10 cellular contexts compared by ENCODE assay signal in genomic region chr18:44637210-44638051, GRCh38. TPM values are rescaled to one million over a fixed set of nuclear protein-coding genes. Genes with fewer than 3 reads are reported as not detected.
DNase-seq lines count a peak whose midpoint lies in the region; ATAC-seq and TF ChIP-seq lines count a peak whose summit lies in the region.
"Had no signal": no experiment of that assay in that cellular context is flagged by ENCODE, and none has a peak within 500 bp of the region (broad histone marks: within the 10 kb centered on the region; RNA-seq: fewer than 3 reads in every experiment).

No MANE protein-coding gene starts in this region.

- H3K4me3 ChIP-seq in astrocyte of the spinal cord (ENCODE audit: low read depth, low read length) = no peak overlapping the region

- peak; percentile 67 for DNase-seq in Daoy (ENCODE audit: low read depth)
- peak; percentile 59 for DNase-seq in astrocyte of the spinal cord (ENCODE audit: low read depth, low spot score)
- DNase-seq in myocyte (ENCODE audit: low read depth) = peak; percentile 11
- DNase-seq in Right ventricle myocardium inferior (ENCODE audit: missing footprints) = no peak
- DNase-seq in midbrain (lab: John Stamatoyannopoulos, UW) = no peak
- DNase-seq in stimulated activated CD8-positive, alpha-beta memory T cell treated with anti-CD3 and anti-CD28 coated beads, Interleukin-4, amount 100 ng/mL, for 48 hours = no peak
- no peak for DNase-seq in OCI-M1 (lab: John Stamatoyannopoulos, UW)
- DNase-seq: DMS79, MM.1S had no signal

- in situ Hi-C loops in astrocyte of the spinal cord (cut with HindIII; ENCODE audit: low sequenced_read_pairs) = no loop called here

- peak; percentile 54 for ATAC-seq in HG02588 (IDR thresholded peaks at IDR 0.05; ENCODE audit: unreplicated experiment)
- no peak for ATAC-seq in Right ventricle myocardium inferior

- no peak for TF ChIP-seq CTCF in astrocyte of the spinal cord (IDR thresholded peaks at IDR 0.05; ENCODE audit: low read depth, low read length)

- intact Hi-C loops in Right ventricle myocardium inferior (cut with DNase I) = no loop called here

RNA-seq across cellular contexts. Expression of gene SETBP1, which starts 43.3 kb away (rescaled TPM):
- total RNA-seq in Daoy (2014; rRNA removed; shearing (Covaris generic)) = 1.0 and 1.6 TPM in 2 replicates
- total RNA-seq in myocyte (2.2 and 3.3 TPM in 2 replicates), Right ventricle myocardium inferior (7.1 TPM)
- 0.71 TPM for polyA plus RNA-seq in myocyte (2012)

Comparison
In these comparisons a context has a peak if more than half of its experiments do, and no peak if none do; other contexts are left out.
1. DNase-seq: peak in Daoy (single experiment), astrocyte of the spinal cord (single experiment) and myocyte (single experiment); none in Right ventricle myocardium inferior (single experiment), midbrain (single experiment), stimulated activated CD8-positive, alpha-beta memory T cell treated with anti-CD3 and anti-CD28 coated beads, Interleukin-4, amount 100 ng/mL, for 48 hours (single experiment) and OCI-M1 (single experiment).